Comparison of ENCODE assay signal across 1 cellular context in genomic region chr14:21041676-21042433, GRCh38.
TF ChIP-seq lines count a peak whose summit lies in the region.

Gene RNASE7, plus strand, starts transcription at chr14:21042362. Its CDS starts 631 bp downstream, at chr14:21042993.

TF ChIP-seq in SK-N-SH, 30 proteins besides CTCF, POLR2A, EP300 and RAD21:
- TF ChIP-seq USF1 (IDR thresholded peaks at IDR 0.05; ENCODE audit: borderline replicate concordance, low read depth) (peak; percentile 40; the same call in 1 of the 2 replicates), TCF12 (IDR thresholded peaks at IDR 0.05) (peak; percentile 57; the same call in 1 of the 2 replicates), PBX3 (IDR thresholded peaks at IDR 0.05) (peak; percentile 50), TEAD4 (IDR thresholded peaks at IDR 0.05; ENCODE audit: borderline replicate concordance, insufficient read depth) (no peak), TAF1 (IDR thresholded peaks at IDR 0.05; ENCODE audit: borderline replicate concordance, low read depth, low read length) (no peak), YY1 (IDR thresholded peaks at IDR 0.05; ENCODE audit: low read depth) (no peak), JUND (IDR thresholded peaks at IDR 0.05) (peak; percentile 71), NFIC (IDR thresholded peaks at IDR 0.05; ENCODE audit: borderline replicate concordance) (peak; percentile 57; the same call in 1 of the 2 replicates), FOSL2 (IDR thresholded peaks at IDR 0.05; ENCODE audit: borderline replicate concordance, low read depth) (peak; percentile 68; the same call in 1 of the 2 replicates), MAX (IDR thresholded peaks at IDR 0.05; ENCODE audit: low read depth) (peak; percentile 83)
